8 cellular contexts compared by ENCODE assay signal in genomic region chr12:56119361-56119796, GRCh38. TPM values are rescaled to one million over a fixed set of nuclear protein-coding genes. Genes with fewer than 3 reads are reported as not detected.
DNase-seq lines count a peak whose midpoint lies in the region; ATAC-seq, FAIRE-seq and TF ChIP-seq lines count a peak whose summit lies in the region.

No MANE protein-coding gene starts in this region.

- peaks cover 36% of the 10 kb centered on the region for H3K36me3 Mint-ChIP-seq in CD4-positive, alpha-beta T cell (ENCODE audit: low read depth)
- peaks cover 29 to 49% of the 10 kb centered on the region in 2 donors for H3K36me3 Mint-ChIP-seq in stimulated activated naive B cell treated with anti-CD40 and anti-IgM and Interleukin-4, amounts not matched to agents 10 μg/mL and 1 μg/mL and 100 μg/mL, for 72 hours

- intact Hi-C loops in CD4-positive, alpha-beta T cell (cut with DNase I, micrococcal nuclease): loop anchor here (1.0 to 10.0 kb wide), 10 partner anchors 33 to 475 kb away; partner anchors contain the start of genes ANKRD52 (in 2 of the 2), NABP2 (in 2 of the 2), PYM1 (in 2 of the 2) and MYL6B (in 1 of the 2)

- POLR2A ChIA-PET in CD4-positive, alpha-beta T cell (lab: Charles Lee): interaction anchor here (2.4 to 6.1 kb wide), 10 partner anchors 9 to 197 kb away, joined by 12 to 233 read pairs (median 26); partner anchors contain the start of genes CNPY2, COQ10A, ESYT1 and MYL6B

- no peaks in the 10 kb centered on the region for H3K27me3 ChIP-seq in CD4-positive, alpha-beta T cell (ENCODE audit: control insufficient read depth, insufficient read depth, low read length)

- peaks cover 41% of the 10 kb centered on the region for H3K4me1 Mint-ChIP-seq in CD4-positive, alpha-beta T cell (ENCODE audit: low read depth)
- peaks cover 31 to 48% of the 10 kb centered on the region in 2 donors for H3K4me1 Mint-ChIP-seq in stimulated activated naive B cell treated with anti-CD40 and anti-IgM and Interleukin-4, amounts not matched to agents 10 μg/mL and 1 μg/mL and 100 μg/mL, for 72 hours

- no peaks in the 10 kb centered on the region for H3K9me3 Mint-ChIP-seq in CD4-positive, alpha-beta T cell
- H3K9me3 Mint-ChIP-seq in stimulated activated naive B cell treated with anti-CD40 and anti-IgM and Interleukin-4, amounts not matched to agents 10 μg/mL and 1 μg/mL and 100 μg/mL, for 72 hours: no peaks in the 10 kb centered on the region

- H3K27me3 Mint-ChIP-seq in CD4-positive, alpha-beta T cell: no peaks in the 10 kb centered on the region
- peaks cover 0 to 4% of the 10 kb centered on the region in 2 donors for H3K27me3 Mint-ChIP-seq in stimulated activated naive B cell treated with anti-CD40 and anti-IgM and Interleukin-4, amounts not matched to agents 10 μg/mL and 1 μg/mL and 100 μg/mL, for 72 hours

- H3K9me3 ChIP-seq in CD4-positive, alpha-beta T cell (ENCODE audit: control insufficient read depth, low read length): no peaks in the 10 kb centered on the region

- FAIRE-seq in HTR-8/SVneo (lab: Jason Lieb, UNC): no peak

- H3K4me3 Mint-ChIP-seq in CD4-positive, alpha-beta T cell: peak overlapping the region; percentile 97
- H3K4me3 Mint-ChIP-seq in stimulated activated naive B cell treated with anti-CD40 and anti-IgM and Interleukin-4, amounts not matched to agents 10 μg/mL and 1 μg/mL and 100 μg/mL, for 72 hours: peak overlapping the region; percentile 99 to 100

- peak overlapping the region; percentile 94 for H3K27ac Mint-ChIP-seq in CD4-positive, alpha-beta T cell
- peak overlapping the region; percentile 100 for H3K27ac Mint-ChIP-seq in stimulated activated naive B cell treated with anti-CD40 and anti-IgM and Interleukin-4, amounts not matched to agents 10 μg/mL and 1 μg/mL and 100 μg/mL, for 72 hours

- TF ChIP-seq CTCF in CD4-positive, alpha-beta T cell (IDR thresholded peaks at IDR 0.05): peak; percentile 87

- CTCF ChIA-PET in CD4-positive, alpha-beta T cell (lab: Charles Lee): interaction anchor here (0.9 to 5.0 kb wide), 13 partner anchors 16 to 181 kb away, joined by 3 to 76 read pairs (median 5); partner anchors contain the start of genes ANKRD52, COQ10A, CS and MYL6B

- ATAC-seq in CD4-positive, alpha-beta T cell (ENCODE audit: poor library complexity): no peak
- no peak for ATAC-seq in stimulated activated naive B cell treated with anti-CD40 and anti-IgM and Interleukin-4, amounts not matched to agents 10 μg/mL and 1 μg/mL and 100 μg/mL, for 72 hours (replicated peaks)
- ATAC-seq in GM18867 (IDR thresholded peaks at IDR 0.05; ENCODE audit: unreplicated experiment): no peak

- peak overlapping the region; percentile 75 for H3K27ac ChIP-seq in CD4-positive, alpha-beta T cell (ENCODE audit: low read depth, low read length)
- H3K27ac ChIP-seq in epithelial cell of prostate: peak overlapping the region; percentile 93

- DNase-seq in CD4-positive, alpha-beta T cell: peak; percentile 22 to 63 (median 47)
- DNase-seq in HTR-8/SVneo (ENCODE audit: insufficient read length, low spot score): peak; percentile 84
- peak; percentile 60 to 61 for DNase-seq in NOMO-1 (lab: John Stamatoyannopoulos, UW; ENCODE audit: unreplicated experiment in 2 of 2)
- peak; percentile 48 for DNase-seq in activated T-cell treated with anti-CD3 and anti-CD28 coated beads for 24 hours (ENCODE audit: low read depth)
- DNase-seq in epithelial cell of prostate (ENCODE audit: low read depth, low spot score): peak; percentile 44
- peak; percentile 77 for DNase-seq in midbrain (lab: John Stamatoyannopoulos, UW)
- peak; percentile 39 for DNase-seq in stimulated activated naive B cell treated with anti-CD40 and anti-IgM and Interleukin-4, amounts not matched to agents 10 μg/mL and 1 μg/mL and 100 μg/mL, for 72 hours

RNA-seq across cellular contexts. Expression of gene ZC3H10, which starts 1.3 kb away (rescaled TPM):
- total RNA-seq in CD4-positive, alpha-beta T cell: 1 to 10 TPM; 6.3 to 8.9 TPM

RNA-seq across cellular contexts. Expression of gene RPL41, which starts 2.9 kb away (rescaled TPM):
- 1,000 to 10,000 TPM; 5,865 to 5,989 TPM for total RNA-seq in CD4-positive, alpha-beta T cell

RNA-seq across cellular contexts. Expression of gene ESYT1, which starts 8.7 kb away (rescaled TPM):
- 10 to 100 TPM; 88.5 to 90.3 TPM for total RNA-seq in CD4-positive, alpha-beta T cell

RNA-seq across cellular contexts. Expression of gene PA2G4, which starts 15.0 kb away (rescaled TPM):
- total RNA-seq in CD4-positive, alpha-beta T cell: 10 to 100 TPM; 51.0 to 61.0 TPM

RNA-seq across cellular contexts. Expression of gene MYL6B, which starts 33.0 kb away (rescaled TPM):
- total RNA-seq in CD4-positive, alpha-beta T cell: 1 to 10 TPM; 6.2 to 6.4 TPM
